1 cellular context compared by ENCODE assay signal in the genomic region with DNA sequence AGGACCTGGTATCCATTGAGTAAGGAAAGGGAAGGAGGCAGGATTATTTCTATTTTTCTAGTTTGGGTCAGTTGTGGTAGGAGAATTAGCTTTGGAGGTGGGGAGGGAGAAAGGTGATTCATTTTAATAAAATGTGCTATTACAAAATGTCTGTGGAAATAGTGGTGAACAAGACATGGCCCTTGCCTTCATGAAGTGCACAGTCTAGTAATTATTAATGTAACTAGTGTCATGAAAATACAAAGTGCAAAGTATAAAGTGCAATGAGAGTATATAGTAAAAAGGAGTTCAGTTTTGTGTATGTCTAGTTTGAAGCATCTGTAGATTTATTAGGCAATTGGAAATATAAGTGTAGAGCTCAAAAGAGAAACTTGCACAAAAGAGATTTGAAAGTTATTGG.
TF ChIP-seq lines count a peak whose summit lies in the region.

No MANE protein-coding gene starts in this region.

TF ChIP-seq in WTC11, 78 proteins besides CTCF, POLR2A, EP300 and RAD21 (continued from another document):
- TF ChIP-seq, protein P1, sequence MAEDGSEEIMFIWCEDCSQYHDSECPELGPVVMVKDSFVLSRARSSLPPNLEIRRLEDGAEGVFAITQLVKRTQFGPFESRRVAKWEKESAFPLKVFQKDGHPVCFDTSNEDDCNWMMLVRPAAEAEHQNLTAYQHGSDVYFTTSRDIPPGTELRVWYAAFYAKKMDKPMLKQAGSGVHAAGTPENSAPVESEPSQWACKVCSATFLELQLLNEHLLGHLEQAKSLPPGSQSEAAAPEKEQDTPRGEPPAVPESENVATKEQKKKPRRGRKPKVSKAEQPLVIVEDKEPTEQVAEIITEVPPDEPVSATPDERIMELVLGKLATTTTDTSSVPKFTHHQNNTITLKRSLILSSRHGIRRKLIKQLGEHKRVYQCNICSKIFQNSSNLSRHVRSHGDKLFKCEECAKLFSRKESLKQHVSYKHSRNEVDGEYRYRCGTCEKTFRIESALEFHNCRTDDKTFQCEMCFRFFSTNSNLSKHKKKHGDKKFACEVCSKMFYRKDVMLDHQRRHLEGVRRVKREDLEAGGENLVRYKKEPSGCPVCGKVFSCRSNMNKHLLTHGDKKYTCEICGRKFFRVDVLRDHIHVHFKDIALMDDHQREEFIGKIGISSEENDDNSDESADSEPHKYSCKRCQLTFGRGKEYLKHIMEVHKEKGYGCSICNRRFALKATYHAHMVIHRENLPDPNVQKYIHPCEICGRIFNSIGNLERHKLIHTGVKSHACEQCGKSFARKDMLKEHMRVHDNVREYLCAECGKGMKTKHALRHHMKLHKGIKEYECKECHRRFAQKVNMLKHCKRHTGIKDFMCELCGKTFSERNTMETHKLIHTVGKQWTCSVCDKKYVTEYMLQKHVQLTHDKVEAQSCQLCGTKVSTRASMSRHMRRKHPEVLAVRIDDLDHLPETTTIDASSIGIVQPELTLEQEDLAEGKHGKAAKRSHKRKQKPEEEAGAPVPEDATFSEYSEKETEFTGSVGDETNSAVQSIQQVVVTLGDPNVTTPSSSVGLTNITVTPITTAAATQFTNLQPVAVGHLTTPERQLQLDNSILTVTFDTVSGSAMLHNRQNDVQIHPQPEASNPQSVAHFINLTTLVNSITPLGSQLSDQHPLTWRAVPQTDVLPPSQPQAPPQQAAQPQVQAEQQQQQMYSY (CRISPR knock-in tag; IDR thresholded peaks at IDR 0.05), result no peak
- no peak for TF ChIP-seq ZMAT4 (CRISPR knock-in tag; IDR thresholded peaks at IDR 0.05)
- no peak for TF ChIP-seq GRHL2 (CRISPR knock-in tag; IDR thresholded peaks at IDR 0.05; ENCODE audit: insufficient replicate concordance, severe bottlenecking)
